Comparison of ENCODE assay signal across 1 cellular context in the genomic region with DNA sequence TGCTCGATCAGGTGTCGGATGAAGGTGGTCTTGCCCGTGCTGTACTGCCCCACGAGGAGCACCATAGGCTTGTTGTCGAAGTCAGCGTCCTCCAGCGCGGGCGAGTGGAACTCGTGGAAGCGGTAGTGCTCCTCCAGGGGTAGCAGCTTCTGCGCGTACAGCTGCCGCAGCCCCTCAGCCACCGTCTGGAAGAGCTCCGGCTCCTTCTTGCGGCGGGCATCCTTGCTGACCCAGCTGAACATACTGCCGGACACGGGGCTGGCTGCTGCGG.
A peak's percentile ranks its signal among the peaks of the same experiment; 100 is the strongest.
TF ChIP-seq lines count a peak whose summit lies in the region.

No MANE protein-coding gene starts in this region.

TF ChIP-seq in HepG2, 621 proteins besides CTCF, POLR2A, EP300 and RAD21 (continues in another document):
- TF ChIP-seq ZNF317 (CRISPR knock-in tag; IDR thresholded peaks at IDR 0.05) (no peak), TCF7 (IDR thresholded peaks at IDR 0.05; ENCODE audit: low read depth) (no peak), TGIF2 (CRISPR knock-in tag; IDR thresholded peaks at IDR 0.05) (peak; percentile 55; the same call in 1 of the 2 replicates), ZNF713 (CRISPR knock-in tag; IDR thresholded peaks at IDR 0.05) (0 out of 2 replicates have a peak, but pooled peaks have one; percentile 60), HDAC1 (CRISPR knock-in tag; IDR thresholded peaks at IDR 0.05) (no peak), NCOA5 (CRISPR knock-in tag; IDR thresholded peaks at IDR 0.05) (no peak), JUNB (CRISPR knock-in tag; IDR thresholded peaks at IDR 0.05; ENCODE audit: borderline replicate concordance) (no peak), ZNF567 (CRISPR knock-in tag; IDR thresholded peaks at IDR 0.05; ENCODE audit: borderline replicate concordance) (no peak), DR1 (CRISPR knock-in tag; IDR thresholded peaks at IDR 0.05) (no peak), ZNF792 (CRISPR knock-in tag; IDR thresholded peaks at IDR 0.05) (no peak), ATM (IDR thresholded peaks at IDR 0.05; ENCODE audit: borderline replicate concordance) (no peak), ZNF383 (CRISPR knock-in tag; IDR thresholded peaks at IDR 0.05; ENCODE audit: borderline replicate concordance) (0 out of 2 replicates have a peak, but pooled peaks have one; percentile 89), ZNF678 (CRISPR knock-in tag; IDR thresholded peaks at IDR 0.05) (no peak), ZFP41 (CRISPR knock-in tag; IDR thresholded peaks at IDR 0.05; ENCODE audit: borderline replicate concordance) (no peak), ATF7 (IDR thresholded peaks at IDR 0.05) (no peak), ATF7 (CRISPR knock-in tag; IDR thresholded peaks at IDR 0.05) (peak; percentile 54; the same call in 1 of the 2 replicates), RXRA (CRISPR knock-in tag; IDR thresholded peaks at IDR 0.05) (peak; percentile 14), NRL (CRISPR knock-in tag; IDR thresholded peaks at IDR 0.05; ENCODE audit: borderline replicate concordance) (peak; percentile 76), ZNF138 (CRISPR knock-in tag; IDR thresholded peaks at IDR 0.05; ENCODE audit: low read depth) (0 out of 2 replicates have a peak, but pooled peaks have one; percentile 18), ZNF431 (CRISPR knock-in tag; IDR thresholded peaks at IDR 0.05; ENCODE audit: borderline replicate concordance, low read depth) (0 out of 2 replicates have a peak, but pooled peaks have one; percentile 9), MIER2 (CRISPR knock-in tag; IDR thresholded peaks at IDR 0.05) (no peak), YEATS2 (CRISPR knock-in tag; IDR thresholded peaks at IDR 0.05; ENCODE audit: borderline replicate concordance) (no peak), FIP1L1 (IDR thresholded peaks at IDR 0.05; ENCODE audit: borderline replicate concordance, insufficient read depth, low read depth, low read length) (no peak), ZNF607 (CRISPR knock-in tag; IDR thresholded peaks at IDR 0.05; ENCODE audit: borderline replicate concordance) (no peak)
- TF ChIP-seq, protein P1, sequence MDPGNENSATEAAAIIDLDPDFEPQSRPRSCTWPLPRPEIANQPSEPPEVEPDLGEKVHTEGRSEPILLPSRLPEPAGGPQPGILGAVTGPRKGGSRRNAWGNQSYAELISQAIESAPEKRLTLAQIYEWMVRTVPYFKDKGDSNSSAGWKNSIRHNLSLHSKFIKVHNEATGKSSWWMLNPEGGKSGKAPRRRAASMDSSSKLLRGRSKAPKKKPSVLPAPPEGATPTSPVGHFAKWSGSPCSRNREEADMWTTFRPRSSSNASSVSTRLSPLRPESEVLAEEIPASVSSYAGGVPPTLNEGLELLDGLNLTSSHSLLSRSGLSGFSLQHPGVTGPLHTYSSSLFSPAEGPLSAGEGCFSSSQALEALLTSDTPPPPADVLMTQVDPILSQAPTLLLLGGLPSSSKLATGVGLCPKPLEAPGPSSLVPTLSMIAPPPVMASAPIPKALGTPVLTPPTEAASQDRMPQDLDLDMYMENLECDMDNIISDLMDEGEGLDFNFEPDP (CRISPR knock-in tag; conservative IDR thresholded peaks at IDR 0.05) = no peak
- TF ChIP-seq, protein P2, sequence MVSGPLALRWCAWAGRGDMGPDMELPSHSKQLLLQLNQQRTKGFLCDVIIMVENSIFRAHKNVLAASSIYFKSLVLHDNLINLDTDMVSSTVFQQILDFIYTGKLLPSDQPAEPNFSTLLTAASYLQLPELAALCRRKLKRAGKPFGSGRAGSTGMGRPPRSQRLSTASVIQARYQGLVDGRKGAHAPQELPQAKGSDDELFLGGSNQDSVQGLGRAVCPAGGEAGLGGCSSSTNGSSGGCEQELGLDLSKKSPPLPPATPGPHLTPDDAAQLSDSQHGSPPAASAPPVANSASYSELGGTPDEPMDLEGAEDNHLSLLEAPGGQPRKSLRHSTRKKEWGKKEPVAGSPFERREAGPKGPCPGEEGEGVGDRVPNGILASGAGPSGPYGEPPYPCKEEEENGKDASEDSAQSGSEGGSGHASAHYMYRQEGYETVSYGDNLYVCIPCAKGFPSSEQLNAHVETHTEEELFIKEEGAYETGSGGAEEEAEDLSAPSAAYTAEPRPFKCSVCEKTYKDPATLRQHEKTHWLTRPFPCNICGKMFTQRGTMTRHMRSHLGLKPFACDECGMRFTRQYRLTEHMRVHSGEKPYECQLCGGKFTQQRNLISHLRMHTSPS (CRISPR knock-in tag; IDR thresholded peaks at IDR 0.05; ENCODE audit: low read depth) = no peak; the same call in 1 of the 2 replicates
- TF ChIP-seq, protein P3, sequence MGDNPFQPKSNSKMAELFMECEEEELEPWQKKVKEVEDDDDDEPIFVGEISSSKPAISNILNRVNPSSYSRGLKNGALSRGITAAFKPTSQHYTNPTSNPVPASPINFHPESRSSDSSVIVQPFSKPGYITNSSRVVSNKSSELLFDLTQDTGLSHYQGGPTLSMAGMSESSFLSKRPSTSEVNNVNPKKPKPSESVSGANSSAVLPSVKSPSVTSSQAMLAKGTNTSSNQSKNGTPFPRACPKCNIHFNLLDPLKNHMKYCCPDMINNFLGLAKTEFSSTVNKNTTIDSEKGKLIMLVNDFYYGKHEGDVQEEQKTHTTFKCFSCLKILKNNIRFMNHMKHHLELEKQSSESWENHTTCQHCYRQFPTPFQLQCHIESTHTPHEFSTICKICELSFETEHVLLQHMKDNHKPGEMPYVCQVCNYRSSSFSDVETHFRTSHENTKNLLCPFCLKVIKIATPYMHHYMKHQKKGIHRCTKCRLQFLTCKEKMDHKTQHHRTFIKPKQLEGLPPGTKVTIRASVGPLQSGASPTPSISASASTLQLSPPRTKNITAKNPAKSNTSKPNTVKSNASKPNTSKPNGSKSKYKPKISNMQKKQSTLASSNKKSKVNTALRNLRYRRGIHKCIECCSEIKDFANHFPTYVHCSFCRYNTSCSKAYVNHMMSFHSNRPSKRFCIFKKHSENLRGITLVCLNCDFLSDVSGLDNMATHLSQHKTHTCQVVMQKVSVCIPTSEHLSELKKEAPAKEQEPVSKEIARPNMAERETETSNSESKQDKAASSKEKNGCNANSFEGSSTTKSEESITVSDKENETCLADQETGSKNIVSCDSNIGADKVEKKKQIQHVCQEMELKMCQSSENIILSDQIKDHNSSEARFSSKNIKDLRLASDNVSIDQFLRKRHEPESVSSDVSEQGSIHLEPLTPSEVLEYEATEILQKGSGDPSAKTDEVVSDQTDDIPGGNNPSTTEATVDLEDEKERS (CRISPR knock-in tag; IDR thresholded peaks at IDR 0.05) = no peak
- TF ChIP-seq, protein P4, sequence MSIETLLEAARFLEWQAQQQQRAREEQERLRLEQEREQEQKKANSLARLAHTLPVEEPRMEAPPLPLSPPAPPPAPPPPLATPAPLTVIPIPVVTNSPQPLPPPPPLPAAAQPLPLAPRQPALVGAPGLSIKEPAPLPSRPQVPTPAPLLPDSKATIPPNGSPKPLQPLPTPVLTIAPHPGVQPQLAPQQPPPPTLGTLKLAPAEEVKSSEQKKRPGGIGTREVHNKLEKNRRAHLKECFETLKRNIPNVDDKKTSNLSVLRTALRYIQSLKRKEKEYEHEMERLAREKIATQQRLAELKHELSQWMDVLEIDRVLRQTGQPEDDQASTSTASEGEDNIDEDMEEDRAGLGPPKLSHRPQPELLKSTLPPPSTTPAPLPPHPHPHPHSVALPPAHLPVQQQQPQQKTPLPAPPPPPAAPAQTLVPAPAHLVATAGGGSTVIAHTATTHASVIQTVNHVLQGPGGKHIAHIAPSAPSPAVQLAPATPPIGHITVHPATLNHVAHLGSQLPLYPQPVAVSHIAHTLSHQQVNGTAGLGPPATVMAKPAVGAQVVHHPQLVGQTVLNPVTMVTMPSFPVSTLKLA (IDR thresholded peaks at IDR 0.05) = no peak
- TF ChIP-seq, protein P5, sequence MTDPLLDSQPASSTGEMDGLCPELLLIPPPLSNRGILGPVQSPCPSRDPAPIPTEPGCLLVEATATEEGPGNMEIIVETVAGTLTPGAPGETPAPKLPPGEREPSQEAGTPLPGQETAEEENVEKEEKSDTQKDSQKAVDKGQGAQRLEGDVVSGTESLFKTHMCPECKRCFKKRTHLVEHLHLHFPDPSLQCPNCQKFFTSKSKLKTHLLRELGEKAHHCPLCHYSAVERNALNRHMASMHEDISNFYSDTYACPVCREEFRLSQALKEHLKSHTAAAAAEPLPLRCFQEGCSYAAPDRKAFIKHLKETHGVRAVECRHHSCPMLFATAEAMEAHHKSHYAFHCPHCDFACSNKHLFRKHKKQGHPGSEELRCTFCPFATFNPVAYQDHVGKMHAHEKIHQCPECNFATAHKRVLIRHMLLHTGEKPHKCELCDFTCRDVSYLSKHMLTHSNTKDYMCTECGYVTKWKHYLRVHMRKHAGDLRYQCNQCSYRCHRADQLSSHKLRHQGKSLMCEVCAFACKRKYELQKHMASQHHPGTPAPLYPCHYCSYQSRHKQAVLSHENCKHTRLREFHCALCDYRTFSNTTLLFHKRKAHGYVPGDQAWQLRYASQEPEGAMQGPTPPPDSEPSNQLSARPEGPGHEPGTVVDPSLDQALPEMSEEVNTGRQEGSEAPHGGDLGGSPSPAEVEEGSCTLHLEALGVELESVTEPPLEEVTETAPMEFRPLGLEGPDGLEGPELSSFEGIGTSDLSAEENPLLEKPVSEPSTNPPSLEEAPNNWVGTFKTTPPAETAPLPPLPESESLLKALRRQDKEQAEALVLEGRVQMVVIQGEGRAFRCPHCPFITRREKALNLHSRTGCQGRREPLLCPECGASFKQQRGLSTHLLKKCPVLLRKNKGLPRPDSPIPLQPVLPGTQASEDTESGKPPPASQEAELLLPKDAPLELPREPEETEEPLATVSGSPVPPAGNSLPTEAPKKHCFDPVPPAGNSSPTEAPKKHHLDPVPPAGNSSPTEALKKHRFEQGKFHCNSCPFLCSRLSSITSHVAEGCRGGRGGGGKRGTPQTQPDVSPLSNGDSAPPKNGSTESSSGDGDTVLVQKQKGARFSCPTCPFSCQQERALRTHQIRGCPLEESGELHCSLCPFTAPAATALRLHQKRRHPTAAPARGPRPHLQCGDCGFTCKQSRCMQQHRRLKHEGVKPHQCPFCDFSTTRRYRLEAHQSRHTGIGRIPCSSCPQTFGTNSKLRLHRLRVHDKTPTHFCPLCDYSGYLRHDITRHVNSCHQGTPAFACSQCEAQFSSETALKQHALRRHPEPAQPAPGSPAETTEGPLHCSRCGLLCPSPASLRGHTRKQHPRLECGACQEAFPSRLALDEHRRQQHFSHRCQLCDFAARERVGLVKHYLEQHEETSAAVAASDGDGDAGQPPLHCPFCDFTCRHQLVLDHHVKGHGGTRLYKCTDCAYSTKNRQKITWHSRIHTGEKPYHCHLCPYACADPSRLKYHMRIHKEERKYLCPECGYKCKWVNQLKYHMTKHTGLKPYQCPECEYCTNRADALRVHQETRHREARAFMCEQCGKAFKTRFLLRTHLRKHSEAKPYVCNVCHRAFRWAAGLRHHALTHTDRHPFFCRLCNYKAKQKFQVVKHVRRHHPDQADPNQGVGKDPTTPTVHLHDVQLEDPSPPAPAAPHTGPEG (CRISPR knock-in tag; IDR thresholded peaks at IDR 0.05) = no peak
- TF ChIP-seq, protein P6, sequence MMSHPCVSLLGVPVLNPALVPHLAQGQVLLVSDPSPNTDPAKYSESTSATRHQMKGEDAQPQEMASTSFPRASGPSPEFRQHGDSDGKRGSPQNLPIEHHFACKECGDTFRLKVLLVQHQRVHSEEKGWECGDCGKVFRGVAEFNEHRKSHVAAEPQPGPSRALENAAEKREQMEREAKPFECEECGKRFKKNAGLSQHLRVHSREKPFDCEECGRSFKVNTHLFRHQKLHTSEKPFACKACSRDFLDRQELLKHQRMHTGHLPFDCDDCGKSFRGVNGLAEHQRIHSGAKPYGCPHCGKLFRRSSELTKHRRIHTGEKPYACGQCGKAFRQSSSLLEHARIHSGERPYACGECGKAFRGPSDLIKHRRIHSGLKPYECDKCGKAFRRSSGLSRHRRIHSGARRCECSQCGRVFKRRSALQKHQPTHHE (CRISPR knock-in tag; IDR thresholded peaks at IDR 0.05; ENCODE audit: borderline replicate concordance) = no peak
- TF ChIP-seq, protein P7, sequence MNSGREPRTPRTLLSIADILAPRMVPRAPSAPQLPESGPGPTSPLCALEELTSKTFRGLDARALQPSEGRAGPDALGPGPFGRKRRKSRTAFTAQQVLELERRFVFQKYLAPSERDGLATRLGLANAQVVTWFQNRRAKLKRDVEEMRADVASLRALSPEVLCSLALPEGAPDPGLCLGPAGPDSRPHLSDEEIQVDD (CRISPR knock-in tag; IDR thresholded peaks at IDR 0.05; ENCODE audit: borderline replicate concordance) = peak; percentile 96
- TF ChIP-seq, protein P8, sequence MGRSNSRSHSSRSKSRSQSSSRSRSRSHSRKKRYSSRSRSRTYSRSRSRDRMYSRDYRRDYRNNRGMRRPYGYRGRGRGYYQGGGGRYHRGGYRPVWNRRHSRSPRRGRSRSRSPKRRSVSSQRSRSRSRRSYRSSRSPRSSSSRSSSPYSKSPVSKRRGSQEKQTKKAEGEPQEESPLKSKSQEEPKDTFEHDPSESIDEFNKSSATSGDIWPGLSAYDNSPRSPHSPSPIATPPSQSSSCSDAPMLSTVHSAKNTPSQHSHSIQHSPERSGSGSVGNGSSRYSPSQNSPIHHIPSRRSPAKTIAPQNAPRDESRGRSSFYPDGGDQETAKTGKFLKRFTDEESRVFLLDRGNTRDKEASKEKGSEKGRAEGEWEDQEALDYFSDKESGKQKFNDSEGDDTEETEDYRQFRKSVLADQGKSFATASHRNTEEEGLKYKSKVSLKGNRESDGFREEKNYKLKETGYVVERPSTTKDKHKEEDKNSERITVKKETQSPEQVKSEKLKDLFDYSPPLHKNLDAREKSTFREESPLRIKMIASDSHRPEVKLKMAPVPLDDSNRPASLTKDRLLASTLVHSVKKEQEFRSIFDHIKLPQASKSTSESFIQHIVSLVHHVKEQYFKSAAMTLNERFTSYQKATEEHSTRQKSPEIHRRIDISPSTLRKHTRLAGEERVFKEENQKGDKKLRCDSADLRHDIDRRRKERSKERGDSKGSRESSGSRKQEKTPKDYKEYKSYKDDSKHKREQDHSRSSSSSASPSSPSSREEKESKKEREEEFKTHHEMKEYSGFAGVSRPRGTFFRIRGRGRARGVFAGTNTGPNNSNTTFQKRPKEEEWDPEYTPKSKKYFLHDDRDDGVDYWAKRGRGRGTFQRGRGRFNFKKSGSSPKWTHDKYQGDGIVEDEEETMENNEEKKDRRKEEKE (IDR thresholded peaks at IDR 0.05) = no peak
- TF ChIP-seq, protein P9, sequence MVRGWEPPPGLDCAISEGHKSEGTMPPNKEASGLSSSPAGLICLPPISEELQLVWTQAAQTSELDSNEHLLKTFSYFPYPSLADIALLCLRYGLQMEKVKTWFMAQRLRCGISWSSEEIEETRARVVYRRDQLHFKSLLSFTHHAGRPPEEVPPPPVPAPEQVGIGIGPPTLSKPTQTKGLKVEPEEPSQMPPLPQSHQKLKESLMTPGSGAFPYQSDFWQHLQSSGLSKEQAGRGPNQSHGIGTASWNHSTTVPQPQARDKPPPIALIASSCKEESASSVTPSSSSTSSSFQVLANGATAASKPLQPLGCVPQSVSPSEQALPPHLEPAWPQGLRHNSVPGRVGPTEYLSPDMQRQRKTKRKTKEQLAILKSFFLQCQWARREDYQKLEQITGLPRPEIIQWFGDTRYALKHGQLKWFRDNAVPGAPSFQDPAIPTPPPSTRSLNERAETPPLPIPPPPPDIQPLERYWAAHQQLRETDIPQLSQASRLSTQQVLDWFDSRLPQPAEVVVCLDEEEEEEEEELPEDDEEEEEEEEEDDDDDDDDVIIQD (CRISPR knock-in tag; IDR thresholded peaks at IDR 0.05; ENCODE audit: low read depth) = no peak
